ENCODE assay signal across 1 cellular context in genomic region chr2:155145758-155146229, GRCh38.
TF ChIP-seq lines count a peak whose summit lies in the region.

No MANE protein-coding gene starts in this region.

TF ChIP-seq in WTC11, 78 proteins besides CTCF, POLR2A, EP300 and RAD21 (continued from another document):
- TF ChIP-seq PRDM15 (CRISPR knock-in tag; IDR thresholded peaks at IDR 0.05), result no peak
- no peak for TF ChIP-seq RORB (CRISPR knock-in tag; IDR thresholded peaks at IDR 0.05)
- TF ChIP-seq PREB (CRISPR knock-in tag; IDR thresholded peaks at IDR 0.05; ENCODE audit: borderline replicate concordance), result no peak
- no peak for TF ChIP-seq ZNF138 (CRISPR knock-in tag; conservative IDR thresholded peaks at IDR 0.05)
- no peak for TF ChIP-seq TCF7 (CRISPR knock-in tag; IDR thresholded peaks at IDR 0.05; ENCODE audit: low read depth)
- no peak for TF ChIP-seq NR3C1 (CRISPR knock-in tag; conservative IDR thresholded peaks at IDR 0.05; ENCODE audit: low read depth)
- TF ChIP-seq ZNF425 (CRISPR knock-in tag; conservative IDR thresholded peaks at IDR 0.05), result no peak
